In the genomic region with DNA sequence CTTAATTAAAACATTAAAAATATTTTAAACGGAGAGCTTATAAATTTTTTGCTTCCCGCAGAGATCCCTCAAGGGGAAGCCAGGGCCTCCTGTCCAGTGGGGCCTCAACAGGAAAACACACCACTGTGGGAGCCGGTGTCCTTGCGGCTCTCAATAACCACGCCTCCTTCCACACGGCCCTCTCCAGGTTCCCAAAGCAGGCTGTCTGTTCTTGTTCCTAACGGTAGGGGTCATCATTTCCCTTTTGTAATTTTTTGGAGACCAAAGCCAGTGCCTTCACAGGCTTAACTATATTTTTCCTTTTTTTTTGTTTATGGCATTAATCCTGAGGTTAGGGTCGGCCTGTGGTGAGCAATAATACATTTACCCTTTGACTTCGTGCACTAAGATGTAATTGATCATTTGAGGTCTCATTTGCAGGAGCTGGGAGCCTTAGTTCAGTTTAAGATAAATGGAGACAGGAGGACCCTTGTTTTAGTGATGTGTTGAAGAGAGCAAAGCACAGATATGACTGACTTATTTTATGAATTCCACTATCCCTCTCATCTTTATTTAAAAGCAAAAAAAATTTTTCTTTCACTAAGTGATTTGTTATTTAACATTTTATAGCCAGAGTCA, we compare ENCODE assay signal across 8 cellular contexts.
DNase-seq lines count a peak whose midpoint lies in the region; ATAC-seq, FAIRE-seq and TF ChIP-seq lines count a peak whose summit lies in the region.

No MANE protein-coding gene starts in this region.

- no peak overlapping the region for H3K27ac ChIP-seq in Panc1 (ENCODE audit: low read length)

- POLR2A ChIA-PET in Panc1 (lab: Charles Lee): no interaction called here

- H3K27me3 ChIP-seq in Panc1 (ENCODE audit: control insufficient read depth, insufficient read depth, low read length): no peaks in the 10 kb centered on the region

- BruUV-seq in Panc1 (replicated peaks; lab: Mats Ljungman, UMichigan): no TSS peak

- ATAC-seq in GM21786 (IDR thresholded peaks at IDR 0.05; ENCODE audit: unreplicated experiment) (peak; percentile 88), Panc1 (peak; percentile 88)

- no peaks in the 10 kb centered on the region for H3K4me1 ChIP-seq in Panc1 (ENCODE audit: control insufficient read depth, insufficient read depth, low read length)

- H3K36me3 ChIP-seq in Panc1 (ENCODE audit: control insufficient read depth, insufficient read depth, low read length): no peaks in the 10 kb centered on the region

- peak; percentile 99 for FAIRE-seq in islet of Langerhans (lab: Jason Lieb, UNC)

- CTCF ChIA-PET in Panc1 (lab: Charles Lee): interaction anchor here (0.7 kb wide), 1 partner anchor 666 kb away, joined by 3 read pairs; no protein-coding TSS in a partner anchor

- H3K4me3 ChIP-seq in LNCaP clone FGC (ENCODE audit: low read depth, low read length) (no peak overlapping the region), Panc1 (ENCODE audit: low read depth in 2 of 2, low read length in 2 of 2) (no peak overlapping the region)

- TF ChIP-seq CTCF in LNCaP clone FGC (IDR thresholded peaks at IDR 0.05; ENCODE audit: control insufficient read depth, extremely low read depth, insufficient read depth): peak; percentile 89
- TF ChIP-seq CTCF in Panc1 (IDR thresholded peaks at IDR 0.05): peak; percentile 77

- in situ Hi-C loops in Panc1 (cut with HindIII; ENCODE audit: low pct_unique_long_range_greater_than_20kb, low sequenced_read_pairs): no loop called here

- intact Hi-C loops in Panc1 (cut with micrococcal nuclease; ENCODE audit: unreplicated experiment): loop anchor here (2.0 kb wide), 1 partner anchor 663 kb away; no protein-coding TSS in a partner anchor

- no peaks in the 10 kb centered on the region for H3K9me3 ChIP-seq in Panc1 (ENCODE audit: control insufficient read depth, insufficient read depth, low read depth, low read length)

- DNase-seq in NCI-H2081 (lab: John Stamatoyannopoulos, UW) (peak; percentile 37 to 40), NCI-H2081 treated with DMSO at 0.1 percent for 48 hours (lab: John Stamatoyannopoulos, UW) (no peak), LNCaP clone FGC (ENCODE audit: low read depth) (peak; percentile 45), Panc1 (ENCODE audit: low read depth, low spot score) (peak; percentile 46), brain pericyte (ENCODE audit: low read depth, low spot score) (peak; percentile 12)
- DNase-seq in stimulated activated CD4-positive, alpha-beta T cell treated with anti-CD3 and anti-CD28 coated beads, Interleukin-4, amount 100 ng/mL, for 48 hours (ENCODE audit: low read depth in 2 of 2): peak; percentile 13 to 17
